ENCODE assay signal across 29 cellular contexts in the genomic region with DNA sequence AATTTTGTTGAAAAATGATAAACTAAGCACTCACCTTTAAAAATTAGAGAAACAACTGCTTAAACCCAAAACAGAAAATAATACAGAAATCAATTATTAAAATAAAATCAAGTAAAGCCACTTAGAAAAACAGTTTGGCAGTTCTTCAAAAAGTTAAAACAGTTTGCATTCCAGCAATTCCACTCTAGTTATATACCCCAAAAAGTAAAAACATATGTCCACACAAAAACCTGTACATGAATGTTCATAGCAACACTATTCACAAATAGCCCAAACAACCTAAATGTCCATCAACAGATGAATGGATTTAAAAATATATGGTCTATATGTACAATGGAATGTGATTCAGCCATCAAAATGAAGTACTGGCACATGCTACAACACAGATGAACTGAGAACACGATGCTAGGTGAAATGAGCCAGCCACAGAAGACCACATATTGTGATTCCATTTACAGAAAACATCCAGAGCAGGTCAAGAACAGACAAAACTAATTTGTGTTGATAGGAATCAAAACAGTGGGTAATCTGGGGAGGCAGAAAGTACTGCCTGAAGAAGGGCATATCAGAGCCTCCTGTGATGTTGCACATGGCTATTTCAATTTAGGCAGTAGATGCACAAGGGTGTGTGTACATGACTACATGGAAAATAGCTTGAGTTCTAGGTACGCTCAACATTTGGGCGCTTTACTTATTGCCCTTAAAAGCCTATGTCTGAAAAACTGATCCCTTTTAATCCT.
A peak's percentile ranks its signal among the peaks of the same experiment; 100 is the strongest.
DNase-seq lines count a peak whose midpoint lies in the region; ATAC-seq, FAIRE-seq and TF ChIP-seq lines count a peak whose summit lies in the region.
"Had no signal": no experiment of that assay in that cellular context is flagged by ENCODE, and none has a peak within 500 bp of the region (broad histone marks: within the 10 kb centered on the region; RNA-seq: fewer than 3 reads in every experiment).

No MANE protein-coding gene starts in this region.

- H3K9me3 Mint-ChIP-seq in mesothelial cell of epicardium = no peaks in the 10 kb centered on the region
- H3K9me3 Mint-ChIP-seq in activated CD4-positive, alpha-beta T cell treated with anti-CD3 and anti-CD28 coated beads, Interleukin-2, amount 10 ng/mL, durations not matched to agents 7 days and 5 days = no peaks in the 10 kb centered on the region
- H3K9me3 Mint-ChIP-seq: activated B cell treated with CpG ODN at 0.5 μM for 24 hours; activated naive CD8-positive, alpha-beta T cell treated with anti-CD3 and anti-CD28 coated beads, Interleukin-2, amount 10 ng/mL, durations not matched to agents 7 days and 5 days; CD4-positive, alpha-beta T cell; dendritic cell treated with granulocyte-macrophage colony-stimulating factor and Interleukin-4, amounts not matched to agents 40 ng/mL and 50 ng/mL, for 4 days; T-helper 2 cell treated with Interferon-gamma antibody and Interleukin-4, amounts not matched to agents 5 μg/mL and 100 μg/mL, for 36 hours had no signal

- H3K9me3 ChIP-seq in SJSA1 (replicated peaks) = no peaks in the 10 kb centered on the region
- no peaks in the 10 kb centered on the region for H3K9me3 ChIP-seq in PC-9 (ENCODE audit: insufficient read depth, low read depth)
- no peaks in the 10 kb centered on the region for H3K9me3 ChIP-seq in MG63
- H3K9me3 ChIP-seq: neutrophil had no signal

- no peak overlapping the region for H2AFZ ChIP-seq in PC-9

- peaks cover 6% of the 10 kb centered on the region; the same call in 1 of the 2 replicates for H4K20me1 ChIP-seq in PC-9 (ENCODE audit: insufficient read depth)

- CTCF ChIA-PET in activated CD4-positive, alpha-beta T cell treated with anti-CD3 and anti-CD28 coated beads, Interleukin-2, amount 10 ng/mL, durations not matched to agents 7 days and 5 days (lab: Charles Lee) = no interaction called here
- CTCF ChIA-PET in PC-9 (lab: Charles Lee) = no interaction called here

- H3K4me3 Mint-ChIP-seq in mesothelial cell of epicardium = no peak overlapping the region
- H3K4me3 Mint-ChIP-seq in activated CD4-positive, alpha-beta T cell treated with anti-CD3 and anti-CD28 coated beads, Interleukin-2, amount 10 ng/mL, durations not matched to agents 7 days and 5 days = no peak overlapping the region
- H3K4me3 Mint-ChIP-seq: activated B cell treated with CpG ODN at 0.5 μM for 24 hours; activated naive CD8-positive, alpha-beta T cell treated with anti-CD3 and anti-CD28 coated beads, Interleukin-2, amount 10 ng/mL, durations not matched to agents 7 days and 5 days; CD4-positive, alpha-beta T cell; dendritic cell treated with granulocyte-macrophage colony-stimulating factor and Interleukin-4, amounts not matched to agents 40 ng/mL and 50 ng/mL, for 4 days; T-helper 2 cell treated with Interferon-gamma antibody and Interleukin-4, amounts not matched to agents 5 μg/mL and 100 μg/mL, for 36 hours had no signal

- peaks cover 5% of the 10 kb centered on the region; the same call in 1 of the 2 replicates for H3F3A ChIP-seq in PC-9 (ENCODE audit: insufficient read depth, low read depth)

- peak overlapping the region; percentile 48 for H3K27ac Mint-ChIP-seq in mesothelial cell of epicardium
- no peak overlapping the region for H3K27ac Mint-ChIP-seq in activated CD4-positive, alpha-beta T cell treated with anti-CD3 and anti-CD28 coated beads, Interleukin-2, amount 10 ng/mL, durations not matched to agents 7 days and 5 days
- H3K27ac Mint-ChIP-seq: activated B cell treated with CpG ODN at 0.5 μM for 24 hours; activated naive CD8-positive, alpha-beta T cell treated with anti-CD3 and anti-CD28 coated beads, Interleukin-2, amount 10 ng/mL, durations not matched to agents 7 days and 5 days; CD4-positive, alpha-beta T cell; dendritic cell treated with granulocyte-macrophage colony-stimulating factor and Interleukin-4, amounts not matched to agents 40 ng/mL and 50 ng/mL, for 4 days; T-helper 2 cell treated with Interferon-gamma antibody and Interleukin-4, amounts not matched to agents 5 μg/mL and 100 μg/mL, for 36 hours had no signal

- FAIRE-seq in G401.6 (lab: Jason Lieb, UNC) = peak; percentile 65
- FAIRE-seq: HepG2 had no signal

- peaks cover 22% of the 10 kb centered on the region for H3K79me2 ChIP-seq in PC-9 (ENCODE audit: low read depth)

- peaks cover 4% of the 10 kb centered on the region for H3K36me3 ChIP-seq in SJSA1
- no peaks in the 10 kb centered on the region for H3K36me3 ChIP-seq in PC-9 (ENCODE audit: low read depth)
- H3K36me3 ChIP-seq in MG63 = no peaks in the 10 kb centered on the region
- H3K36me3 ChIP-seq: neutrophil had no signal

- peak overlapping the region; percentile 57 for H3K27ac ChIP-seq in SJSA1
- H3K27ac ChIP-seq in PC-9 = no peak overlapping the region
- H3K27ac ChIP-seq: neutrophil had no signal

- H3K27me3 Mint-ChIP-seq in mesothelial cell of epicardium (ENCODE audit: low read depth) = no peaks in the 10 kb centered on the region
- H3K27me3 Mint-ChIP-seq in activated CD4-positive, alpha-beta T cell treated with anti-CD3 and anti-CD28 coated beads, Interleukin-2, amount 10 ng/mL, durations not matched to agents 7 days and 5 days = peaks cover 9% of the 10 kb centered on the region
- H3K27me3 Mint-ChIP-seq: CD4-positive, alpha-beta T cell had no signal

- intact Hi-C loops in PC-9 (cut with micrococcal nuclease; ENCODE audit: unreplicated experiment) = no loop called here

- no peak overlapping the region for H3K4me3 ChIP-seq in SJSA1
- H3K4me3 ChIP-seq in PC-9 = no peak overlapping the region
- H3K4me3 ChIP-seq in MG63 = no peak overlapping the region
- H3K4me3 ChIP-seq: smooth muscle cell had no signal

- H3K9me2 ChIP-seq in PC-9 (ENCODE audit: insufficient read depth) = no peaks in the 10 kb centered on the region

- ATAC-seq in GM21447 (IDR thresholded peaks at IDR 0.05; ENCODE audit: unreplicated experiment) = no peak

- DNase-seq in SJSA1 (ENCODE audit: low read depth in 1 of 2, low spot score in 2 of 2) (peak in 1 of 2 experiments; percentile 53), dedifferentiated amniotic fluid mesenchymal stem cell (ENCODE audit: extremely low spot score) (peak; percentile 32), mesothelial cell of epicardium (ENCODE audit: low spot score in 2 of 2, unreplicated experiment in 2 of 2) (no peak), PC-9 (no peak), MG63 (no peak)
- DNase-seq in activated CD4-positive, alpha-beta T cell treated with anti-CD3 and anti-CD28 coated beads, Interleukin-2, amount 10 ng/mL, durations not matched to agents 7 days and 5 days = no peak
- DNase-seq: activated B cell treated with CpG ODN at 0.5 μM for 24 hours; activated CD4-positive, alpha-beta T cell treated with anti-CD3 and anti-CD28 coated beads, Interleukin-2, amount 50 U/mL, for 48 hours; activated CD8-positive, alpha-beta memory T cell treated with anti-CD3 and anti-CD28 coated beads, Interleukin-2, amount 50 U/mL, for 48 hours; activated naive CD8-positive, alpha-beta T cell treated with anti-CD3 and anti-CD28 coated beads, Interleukin-2, amount 10 ng/mL, durations not matched to agents 7 days and 5 days; CD4-positive, alpha-beta T cell; foreskin melanocyte; GDM1; islet precursor cell; mammary epithelial cell; NCI-H1417; NCI-H2107; NCI-H510A treated with DMSO at 0.1 percent for 48 hours; NK-92 treated with Interleukin-12 subunit alpha and Interleukin-12 subunit beta, amount 100 ng/mL, for 24 hours; RPMI8226; stimulated activated CD4-positive, alpha-beta T cell treated with anti-CD3 and anti-CD28 coated beads, Interleukin-4, amount 100 ng/mL, for 1 hour; stimulated activated naive CD4-positive, alpha-beta T cell treated with Interleukin-2 at 50 U/mL for 16 hours had no signal

- H3K4me1 ChIP-seq in SJSA1 (replicated peaks) (peaks cover 23% of the 10 kb centered on the region), PC-9 (replicated peaks; ENCODE audit: insufficient read depth) (no peaks in the 10 kb centered on the region)

- H3K27me3 ChIP-seq in SJSA1 (replicated peaks) (no peaks in the 10 kb centered on the region), PC-9 (ENCODE audit: insufficient read depth, low read depth) (no peaks in the 10 kb centered on the region), MG63 (no peaks in the 10 kb centered on the region)
- H3K27me3 ChIP-seq: neutrophil had no signal

- H3K4me2 ChIP-seq in PC-9 = no peak overlapping the region
- H3K4me2 ChIP-seq: smooth muscle cell had no signal

- BruUV-seq in PC-9 (replicated peaks; lab: Mats Ljungman, UMichigan) = no TSS peak

- TF ChIP-seq CTCF in mesothelial cell of epicardium (IDR thresholded peaks at IDR 0.05; ENCODE audit: unreplicated experiment) (no peak), PC-9 (conservative IDR thresholded peaks at IDR 0.05) (no peak)

- POLR2A ChIA-PET in activated CD4-positive, alpha-beta T cell treated with anti-CD3 and anti-CD28 coated beads, Interleukin-2, amount 10 ng/mL, durations not matched to agents 7 days and 5 days (lab: Charles Lee) = no interaction called here
- POLR2A ChIA-PET in PC-9 (lab: Charles Lee; ENCODE audit: unreplicated experiment) = interaction anchor here (0.6 kb wide), 1 partner anchor 84 kb away, joined by 4 read pairs; no protein-coding TSS in a partner anchor

- peaks cover 9% of the 10 kb centered on the region for H3K4me1 Mint-ChIP-seq in mesothelial cell of epicardium
- no peaks in the 10 kb centered on the region for H3K4me1 Mint-ChIP-seq in activated CD4-positive, alpha-beta T cell treated with anti-CD3 and anti-CD28 coated beads, Interleukin-2, amount 10 ng/mL, durations not matched to agents 7 days and 5 days
- H3K4me1 Mint-ChIP-seq: activated B cell treated with CpG ODN at 0.5 μM for 24 hours had no signal

- H3K36me3 Mint-ChIP-seq in mesothelial cell of epicardium = no peaks in the 10 kb centered on the region
- no peaks in the 10 kb centered on the region for H3K36me3 Mint-ChIP-seq in activated CD4-positive, alpha-beta T cell treated with anti-CD3 and anti-CD28 coated beads, Interleukin-2, amount 10 ng/mL, durations not matched to agents 7 days and 5 days (ENCODE audit: low read depth)
- H3K36me3 Mint-ChIP-seq: activated naive CD8-positive, alpha-beta T cell treated with anti-CD3 and anti-CD28 coated beads, Interleukin-2, amount 10 ng/mL, durations not matched to agents 7 days and 5 days had no signal
